Comparison of ENCODE assay signal across 10 cellular contexts in genomic region chr5:119339965-119340364, GRCh38. TPM values are rescaled to one million over a fixed set of nuclear protein-coding genes. Genes with fewer than 3 reads are reported as not detected.
A peak's percentile ranks its signal among the peaks of the same experiment; 100 is the strongest.
DNase-seq lines count a peak whose midpoint lies in the region; ATAC-seq, FAIRE-seq and TF ChIP-seq lines count a peak whose summit lies in the region.
"Had no signal": no experiment of that assay in that cellular context is flagged by ENCODE, and none has a peak within 500 bp of the region (broad histone marks: within the 10 kb centered on the region; RNA-seq: fewer than 3 reads in every experiment).

No MANE protein-coding gene starts in this region.

- no peak overlapping the region for H3K23ac ChIP-seq in H9 (ENCODE audit: insufficient read length, low read depth, low read length)

- H4K8ac ChIP-seq in H9 (replicated peaks; ENCODE audit: insufficient read length, low read depth, low read length), result no peak overlapping the region

- no peak for ATAC-seq in CD4-positive, alpha-beta T cell (ENCODE audit: poor library complexity)
- ATAC-seq in T-helper 17 cell, result no peak
- ATAC-seq in HG03439 (IDR thresholded peaks at IDR 0.05; ENCODE audit: unreplicated experiment), result no peak

- H3K4me2 ChIP-seq in H9 (ENCODE audit: insufficient read depth, insufficient read length, low read length), result no peak overlapping the region

- H3K23me2 ChIP-seq in H9 (ENCODE audit: insufficient read length, low read depth, low read length, poor library complexity, severe bottlenecking), result no peaks in the 10 kb centered on the region

- POLR2A ChIA-PET in CD4-positive, alpha-beta T cell (lab: Charles Lee), result interaction anchor here (0.7 to 17.9 kb wide), 21 partner anchors 10 to 269 kb away, joined by 3 to 301 read pairs (median 8); partner anchors contain the start of genes DMXL1 and TNFAIP8

- H4K5ac ChIP-seq in H9 (ENCODE audit: insufficient read length, low read depth, low read length), result no peak overlapping the region

- H3K4me1 ChIP-seq in mononuclear cell (ENCODE audit: insufficient read depth, low read length), result peaks cover 99% of the 10 kb centered on the region
- H3K4me1 ChIP-seq in H9 (ENCODE audit: insufficient read depth, low read length), result 0 out of 2 replicates have a peak, but pooled peaks cover 3% of the 10 kb centered on the region
- peaks cover 0 to 24% (median 8%) of the 10 kb centered on the region in 4 donors for H3K4me1 ChIP-seq in tibial nerve

- no peaks in the 10 kb centered on the region for H3K9me3 Mint-ChIP-seq in CD4-positive, alpha-beta T cell
- H3K9me3 Mint-ChIP-seq in H9, result no peaks in the 10 kb centered on the region

- no peak overlapping the region for H4K91ac ChIP-seq in H9 (ENCODE audit: insufficient read length, low read depth, low read length)

- peaks cover 35% of the 10 kb centered on the region for H3K36me3 Mint-ChIP-seq in CD4-positive, alpha-beta T cell (ENCODE audit: low read depth)
- H3K36me3 Mint-ChIP-seq in T-helper 17 cell (ENCODE audit: low read depth) (peaks cover 2% of the 10 kb centered on the region), H9 (ENCODE audit: insufficient read depth in 1 of 3, low read depth in 3 of 3) (0 out of 7 replicates have a peak, but pooled peaks cover 0 to 2% (median 0%) of the 10 kb centered on the region in 3 experiments)

- TF ChIP-seq POLR2A in tibial nerve (IDR thresholded peaks at IDR 0.05), result no peak

- peak overlapping the region; percentile 83 for H3K27ac ChIP-seq in CD4-positive, alpha-beta T cell (ENCODE audit: low read depth, low read length)
- H3K27ac ChIP-seq in H9 (ENCODE audit: insufficient read length, low read depth, low read length) (no peak overlapping the region), tibial nerve (peak overlapping the region in 1 of 4 donors; percentile 47)

- no peak for DNase-seq in CD4-positive, alpha-beta T cell
- DNase-seq in GM18507 (ENCODE audit: extremely low spot score, insufficient read length, low read depth) (no peak), T-helper 17 cell (no peak), H9 (no peak), tibial nerve (ENCODE audit: low spot score in 2 of 2) (no peak), NCI-H2171 (lab: John Stamatoyannopoulos, UW) (no peak)
- DNase-seq: activated CD8-positive, alpha-beta memory T cell treated with anti-CD3 and anti-CD28 coated beads, Interleukin-2, amount 50 U/mL, for 4 hours; NCI-H1436 had no signal

- H3K18ac ChIP-seq in H9 (ENCODE audit: insufficient read length, low read depth, low read length), result no peak overlapping the region

- H2AFZ ChIP-seq in H9 (ENCODE audit: low read length), result no peak overlapping the region

- H3T11ph ChIP-seq in H9 (ENCODE audit: low read length), result no peak overlapping the region

- H2BK5ac ChIP-seq in H9 (ENCODE audit: insufficient read length, low read length), result no peak overlapping the region

- H3K36me3 ChIP-seq in tibial nerve, result no peaks in the 10 kb centered on the region

- H4K20me1 ChIP-seq in H9 (ENCODE audit: control insufficient read depth, insufficient read depth, insufficient read length), result no peaks in the 10 kb centered on the region

- no peak overlapping the region for H3K14ac ChIP-seq in H9 (ENCODE audit: insufficient read depth, low read length)

- TF ChIP-seq EP300 in tibial nerve (IDR thresholded peaks at IDR 0.05), result no peak

- no peak overlapping the region for H3K56ac ChIP-seq in H9 (ENCODE audit: insufficient read length, low read depth, low read length)

- no peak overlapping the region for H2BK120ac ChIP-seq in H9 (ENCODE audit: low read depth, low read length, poor library complexity, severe bottlenecking)

- CTCF ChIA-PET in CD4-positive, alpha-beta T cell (lab: Charles Lee), result interaction anchor here (0.6 to 6.0 kb wide), 13 partner anchors 10 to 311 kb away, joined by 3 to 36 read pairs (median 6); partner anchors contain the start of genes DMXL1 and TNFAIP8

- H2BK20ac ChIP-seq in H9 (ENCODE audit: low read depth, low read length, poor library complexity, severe bottlenecking), result no peak overlapping the region

- no peaks in the 10 kb centered on the region for H3K79me2 ChIP-seq in H9 (ENCODE audit: insufficient read depth, low read length)

- H2AK5ac ChIP-seq in H9 (ENCODE audit: insufficient read length, low read length), result no peak overlapping the region

- no peak overlapping the region for H3K9ac ChIP-seq in H9 (ENCODE audit: extremely low read depth, insufficient read length, low read length)

- no peaks in the 10 kb centered on the region for H3K27me3 ChIP-seq in CD4-positive, alpha-beta T cell (ENCODE audit: control insufficient read depth, insufficient read depth, low read length)
- no peaks in the 10 kb centered on the region for H3K27me3 ChIP-seq in mononuclear cell (ENCODE audit: insufficient read depth, low read length)
- H3K27me3 ChIP-seq in H9 (ENCODE audit: insufficient read depth, low read length), result no peaks in the 10 kb centered on the region
- no peaks in the 10 kb centered on the region for H3K27me3 ChIP-seq in tibial nerve

- peak overlapping the region; percentile 39 for H3K4me3 Mint-ChIP-seq in CD4-positive, alpha-beta T cell
- H3K4me3 Mint-ChIP-seq in T-helper 17 cell (peak overlapping the region; percentile 89), H9 (no peak overlapping the region)

- no peak overlapping the region for H2BK15ac ChIP-seq in H9 (ENCODE audit: low read depth, low read length)

- peak overlapping the region; percentile 97 for H3K27ac Mint-ChIP-seq in CD4-positive, alpha-beta T cell
- peak overlapping the region; percentile 99 for H3K27ac Mint-ChIP-seq in T-helper 17 cell
- peak overlapping the region in 1 of 3 experiments; percentile 9; a peak in 2 of 7 replicates for H3K27ac Mint-ChIP-seq in H9

- TF ChIP-seq CTCF in CD4-positive, alpha-beta T cell (IDR thresholded peaks at IDR 0.05), result no peak
- TF ChIP-seq CTCF in H9 (conservative IDR thresholded peaks at IDR 0.05), result no peak
- no peak for TF ChIP-seq CTCF in tibial nerve (IDR thresholded peaks at IDR 0.05)

- H3K27me3 Mint-ChIP-seq in CD4-positive, alpha-beta T cell, result no peaks in the 10 kb centered on the region
- no peaks in the 10 kb centered on the region for H3K27me3 Mint-ChIP-seq in T-helper 17 cell
- H3K27me3 Mint-ChIP-seq in H9 (ENCODE audit: low read depth), result no peaks in the 10 kb centered on the region

- no peak overlapping the region for H2BK12ac ChIP-seq in H9 (ENCODE audit: insufficient read length, low read depth, low read length)

- FAIRE-seq in GM18507 (lab: Jason Lieb, UNC), result peak; percentile 69

- H3K4me1 Mint-ChIP-seq in CD4-positive, alpha-beta T cell (ENCODE audit: low read depth), result peaks cover 98% of the 10 kb centered on the region
- H3K4me1 Mint-ChIP-seq in T-helper 17 cell (peaks cover 80% of the 10 kb centered on the region), H9 (peaks cover 24 to 26% of the 10 kb centered on the region in 2 experiments)

- no peak overlapping the region for H3K4ac ChIP-seq in H9 (ENCODE audit: low read depth, low read length)

- WGBS in H9 (ENCODE audit: extremely low coverage, insufficient read length, low lambda C conversion rate), result no CpG with 5 or more reads among the region's 4 CpGs
- 79 to 90% methylated on average over 4 of the region's 4 CpGs for WGBS in tibial nerve, 2 donors

- intact Hi-C loops in CD4-positive, alpha-beta T cell (cut with DNase I, micrococcal nuclease), result loop anchor here in 1 of 2 experiments (2.0 to 5.0 kb wide), 7 partner anchors 13 to 269 kb away; partner anchors contain the start of gene DMXL1

- H3K9me3 ChIP-seq in CD4-positive, alpha-beta T cell (ENCODE audit: control insufficient read depth, low read length), result no peaks in the 10 kb centered on the region
- H3K9me3 ChIP-seq in T-helper 17 cell (ENCODE audit: control insufficient read depth, low read length, poor library complexity, severe bottlenecking), result no peaks in the 10 kb centered on the region
- H3K9me3 ChIP-seq in mononuclear cell (ENCODE audit: low read depth, low read length), result no peaks in the 10 kb centered on the region
- no peaks in the 10 kb centered on the region for H3K9me3 ChIP-seq in H9 (ENCODE audit: control insufficient read depth, low read depth, low read length)
- H3K9me3 ChIP-seq in tibial nerve, result no peaks in the 10 kb centered on the region

- H3K4me3 ChIP-seq in mononuclear cell (ENCODE audit: low read length) (peak overlapping the region; percentile 8), tibial nerve (no peak overlapping the region)

- peaks cover 2% of the 10 kb centered on the region for H3K79me1 ChIP-seq in H9 (ENCODE audit: insufficient read depth, low read depth, low read length, poor library complexity, severe bottlenecking)

RNA-seq across cellular contexts. Expression of gene TNFAIP8, which starts 15.9 kb away (rescaled TPM):
- 100 to 1,000 TPM; 106 to 114 TPM for total RNA-seq in CD4-positive, alpha-beta T cell
- total RNA-seq in T-helper 17 cell (100 to 1,000 TPM; 130 to 140 TPM), mononuclear cell (242 TPM), H9 (2021) (7.3 and 8.1 TPM in 2 replicates), tibial nerve (10 to 100 TPM; 15.3 to 19.4 (median 17.8) TPM)

Comparison
In these comparisons a context has a peak if more than half of its experiments do, and no peak if none do; other contexts are left out.
1. H3K4me3 Mint-ChIP-seq: peak in CD4-positive, alpha-beta T cell (single experiment) and T-helper 17 cell (single experiment); none in H9 (0 of 2).
2. RNA of gene TNFAIP8, which starts 15.9 kb away (total RNA-seq): 242 TPM in mononuclear cell (single experiment), 130 to 140 TPM in T-helper 17 cell and 106 to 114 TPM in CD4-positive, alpha-beta T cell; 15.3 to 19.4 TPM in tibial nerve and 7.3 to 8.1 TPM in H9; every median in the first group is over 4 times any median in the second.